In the genomic region with DNA sequence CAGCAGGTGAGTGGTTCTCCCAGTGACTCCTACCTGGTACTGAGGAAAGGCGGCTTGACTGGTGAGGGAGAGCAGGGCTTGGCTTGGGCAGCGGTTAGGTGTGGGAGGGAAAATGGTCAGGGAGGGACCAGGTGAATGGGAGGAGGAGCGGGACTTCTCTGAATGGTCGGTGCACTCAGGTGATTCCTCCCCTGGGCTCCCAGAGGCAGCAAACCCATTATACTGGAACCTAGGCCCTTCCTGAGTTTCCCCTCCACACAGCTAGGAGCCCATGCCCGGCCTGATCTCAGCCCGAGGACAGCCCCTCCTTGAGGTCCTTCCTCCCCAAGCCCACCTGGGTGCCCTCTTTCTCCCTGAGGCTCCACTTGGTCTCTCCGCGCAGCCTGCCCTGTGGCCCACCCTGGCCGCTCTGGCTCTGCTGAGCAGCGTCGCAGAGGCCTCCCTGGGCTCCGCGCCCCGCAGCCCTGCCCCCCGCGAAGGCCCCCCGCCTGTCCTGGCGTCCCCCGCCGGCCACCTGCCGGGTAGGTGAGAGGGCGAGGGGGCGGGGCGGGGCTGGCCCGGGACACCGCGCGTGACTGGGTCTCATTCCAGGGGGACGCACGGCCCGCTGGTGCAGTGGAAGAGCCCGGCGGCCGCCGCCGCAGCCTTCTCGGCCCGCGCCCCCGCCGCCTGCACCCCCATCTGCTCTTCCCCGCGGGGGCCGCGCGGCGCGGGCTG, we compare ENCODE assay signal across 8 cellular contexts. TPM values are rescaled to one million over a fixed set of nuclear protein-coding genes. Genes with fewer than 3 reads are reported as not detected.
DNase-seq lines count a peak whose midpoint lies in the region; ATAC-seq and TF ChIP-seq lines count a peak whose summit lies in the region.

No MANE protein-coding gene starts in this region.

- H3K4me1 ChIP-seq in left ventricle myocardium inferior = peaks cover 48% of the 10 kb centered on the region
- peaks cover 18% of the 10 kb centered on the region for H3K4me1 ChIP-seq in mesodermal cell (ENCODE audit: control insufficient read depth, insufficient read depth, low read length, poor library complexity, severe bottlenecking)
- peaks cover 59% of the 10 kb centered on the region for H3K4me1 ChIP-seq in vagina

- 6 to 10% methylated on average over 23 to 46 of the region's 48 CpGs for WGBS in mesodermal cell (ENCODE audit: insufficient coverage in 2 of 2), 2 experiments

- H3K9me3 ChIP-seq in left ventricle myocardium inferior (replicated peaks) (no peaks in the 10 kb centered on the region), mesodermal cell (ENCODE audit: control insufficient read depth, low read length) (no peaks in the 10 kb centered on the region), vagina (no peaks in the 10 kb centered on the region)

- TF ChIP-seq CTCF in left ventricle myocardium inferior (IDR thresholded peaks at IDR 0.05; ENCODE audit: borderline replicate concordance) (no peak), vagina (IDR thresholded peaks at IDR 0.05) (no peak)

- no peak overlapping the region for H3K27ac ChIP-seq in left ventricle myocardium inferior (replicated peaks)
- no peak overlapping the region for H3K27ac ChIP-seq in mesodermal cell (ENCODE audit: low read depth, low read length, severe bottlenecking)
- no peak overlapping the region for H3K27ac ChIP-seq in vagina

- intact Hi-C loops in left ventricle myocardium inferior (cut with micrococcal nuclease) (loop anchor here (5.0 kb wide), 1 partner anchor 169 kb away; no protein-coding TSS in a partner anchor), Right ventricle myocardium superior (cut with DNase I) (loop anchor here (2.0 to 10.0 kb wide), 2 partner anchors 171 to 411 kb away; no protein-coding TSS in a partner anchor), vagina (cut with DNase I) (no loop called here)

- no peak for ATAC-seq in Right ventricle myocardium superior (ENCODE audit: poor library complexity)

- no peaks in the 10 kb centered on the region for H3K36me3 ChIP-seq in left ventricle myocardium inferior
- no peaks in the 10 kb centered on the region for H3K36me3 ChIP-seq in mesodermal cell (ENCODE audit: control insufficient read depth, insufficient read depth, low read length)
- no peaks in the 10 kb centered on the region for H3K36me3 ChIP-seq in vagina

- in situ Hi-C loops in T47D (cut with HindIII; ENCODE audit: low pct_unique_long_range_greater_than_20kb, low sequenced_read_pairs) = no loop called here

- H3K4me3 ChIP-seq in left ventricle myocardium inferior (peak overlapping the region; percentile 62), mesodermal cell (ENCODE audit: extremely low read depth, insufficient read depth, low read length, poor library complexity, severe bottlenecking) (peak overlapping the region; percentile 25), vagina (peak overlapping the region; percentile 32 to 61)

- H3K27me3 ChIP-seq in left ventricle myocardium inferior (ENCODE audit: low read depth) = peaks cover 40% of the 10 kb centered on the region
- H3K27me3 ChIP-seq in vagina = no peaks in the 10 kb centered on the region

- DNase-seq in left ventricle myocardium inferior = no peak
- DNase-seq in Right ventricle myocardium superior = no peak
- peak; percentile 92 to 95 for DNase-seq in T47D (ENCODE audit: low read depth in 1 of 2, low spot score in 1 of 2)
- DNase-seq in vagina (ENCODE audit: extremely low spot score in 2 of 2) = no peak
- no peak for DNase-seq in NOMO-1 (lab: John Stamatoyannopoulos, UW; ENCODE audit: unreplicated experiment in 2 of 2)
- DNase-seq in GM03348 (ENCODE audit: low spot score) = no peak
- no peak for DNase-seq in stimulated activated naive CD4-positive, alpha-beta T cell (lab: John Stamatoyannopoulos, UW)

- no peak for TF ChIP-seq POLR2A in vagina (IDR thresholded peaks at IDR 0.05)

RNA-seq across cellular contexts. Expression of a gene that starts 2.3 kb away (rescaled TPM):
- total RNA-seq in left ventricle myocardium inferior (0.14 TPM), Right ventricle myocardium superior (not detected), vagina (17.4 TPM)
- 0.26 TPM for polyA plus RNA-seq in mesodermal cell (2013, experiment 1 of 2)
- polyA plus RNA-seq in mesodermal cell (2013, experiment 2 of 2) = not detected

RNA-seq across cellular contexts. Expression of a gene that starts 10.9 kb away (rescaled TPM):
- 57.4 TPM for total RNA-seq in left ventricle myocardium inferior
- total RNA-seq in Right ventricle myocardium superior = 58.8 TPM
- polyA plus RNA-seq in mesodermal cell (2013, experiment 1 of 2) = 16.0 TPM
- 13.5 TPM for polyA plus RNA-seq in mesodermal cell (2013, experiment 2 of 2)
- 34.6 TPM for total RNA-seq in vagina

RNA-seq across cellular contexts. Expression of a gene that starts 33.9 kb away (rescaled TPM):
- total RNA-seq in left ventricle myocardium inferior = 18.2 TPM
- 16.2 TPM for total RNA-seq in Right ventricle myocardium superior
- 20.3 TPM for polyA plus RNA-seq in mesodermal cell (2013, experiment 1 of 2)
- 12.6 TPM for polyA plus RNA-seq in mesodermal cell (2013, experiment 2 of 2)
- 15.2 TPM for total RNA-seq in vagina

RNA-seq across cellular contexts. Expression of a gene that starts 38.9 kb away (rescaled TPM):
- 80.6 TPM for total RNA-seq in left ventricle myocardium inferior
- total RNA-seq in Right ventricle myocardium superior = 80.9 TPM
- polyA plus RNA-seq in mesodermal cell (2013, experiment 1 of 2) = 133 TPM
- polyA plus RNA-seq in mesodermal cell (2013, experiment 2 of 2) = 103 TPM
- 71.5 TPM for total RNA-seq in vagina

RNA-seq across cellular contexts. Expression of a gene that starts 43.1 kb away (rescaled TPM):
- total RNA-seq in left ventricle myocardium inferior (40.3 TPM), Right ventricle myocardium superior (34.3 TPM), vagina (31.4 TPM)
- 71.6 TPM for polyA plus RNA-seq in mesodermal cell (2013, experiment 1 of 2)
- polyA plus RNA-seq in mesodermal cell (2013, experiment 2 of 2) = 57.1 TPM

Comparison
In these comparisons a context has a peak if more than half of its experiments do, and no peak if none do; other contexts are left out.
1. DNase-seq: peak in T47D (2 of 2); none in left ventricle myocardium inferior (single experiment), Right ventricle myocardium superior (single experiment), vagina (0 of 2), NOMO-1 (0 of 2), GM03348 (single experiment) and stimulated activated naive CD4-positive, alpha-beta T cell (0 of 6).
2. RNA of a gene that starts 2.3 kb away (total RNA-seq): 17.4 TPM in vagina (single experiment); 0.14 TPM in left ventricle myocardium inferior (single experiment) and not detected in Right ventricle myocardium superior (single experiment); every median in the first group is over 10 times any median in the second.
3. Peak in every context shown above with its lines, with median percentiles within 50 percentile points of each other: H3K4me3 ChIP-seq.